13 cellular contexts compared by ENCODE assay signal in the genomic region with DNA sequence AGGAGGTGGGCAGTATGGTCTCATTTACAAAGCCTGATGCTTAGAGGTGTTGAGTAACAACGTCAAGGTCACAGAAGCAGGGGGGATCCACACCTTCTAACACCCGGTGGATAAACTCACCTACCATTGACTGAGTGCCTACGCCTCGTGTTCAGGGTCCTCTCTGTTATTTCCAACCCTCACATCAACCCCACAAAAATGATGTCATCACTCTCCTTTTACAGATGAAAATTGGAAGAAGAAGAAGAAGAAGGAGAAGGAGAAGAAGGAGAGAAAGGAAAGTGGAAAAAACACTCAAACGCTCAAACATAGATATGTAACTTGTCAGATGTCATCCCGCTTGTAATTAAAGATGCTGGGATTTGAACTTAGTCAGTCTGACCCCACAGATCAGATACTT. TPM values are rescaled to one million over a fixed set of nuclear protein-coding genes. Genes with fewer than 3 reads are reported as not detected.
DNase-seq lines count a peak whose midpoint lies in the region; ATAC-seq and TF ChIP-seq lines count a peak whose summit lies in the region.
"Had no signal": no experiment of that assay in that cellular context is flagged by ENCODE, and none has a peak within 500 bp of the region (broad histone marks: within the 10 kb centered on the region; RNA-seq: fewer than 3 reads in every experiment).

No MANE protein-coding gene starts in this region.

- ATAC-seq in Panc1, result no peak
- no peak for ATAC-seq in psoas muscle
- ATAC-seq in activated CD4-positive, CD25-positive, alpha-beta regulatory T cell treated with anti-CD3 and anti-CD28 coated beads, Interleukin-2, amount 50 U/mL, for 24 hours, result no peak
- ATAC-seq in HG02870 (IDR thresholded peaks at IDR 0.05; ENCODE audit: unreplicated experiment), result no peak
- ATAC-seq in GM21515 (IDR thresholded peaks at IDR 0.05; ENCODE audit: unreplicated experiment), result no peak

- H3K9me2 ChIP-seq in GM23248 (ENCODE audit: insufficient read depth), result no peaks in the 10 kb centered on the region

- H3K4me1 ChIP-seq in GM23248 (ENCODE audit: insufficient read depth) (peaks cover 16% of the 10 kb centered on the region), Panc1 (ENCODE audit: control insufficient read depth, insufficient read depth, low read length) (no peaks in the 10 kb centered on the region; the same call in 1 of the 2 replicates), esophagus squamous epithelium (peaks cover 15 to 42% (median 28%) of the 10 kb centered on the region in 3 donors), psoas muscle (peaks cover 13% of the 10 kb centered on the region)

- H3F3A ChIP-seq in GM23248 (ENCODE audit: insufficient read depth), result no peaks in the 10 kb centered on the region

- peaks cover 54% of the 10 kb centered on the region for H3K27me3 ChIP-seq in GM23248 (replicated peaks; ENCODE audit: insufficient read depth)
- H3K27me3 ChIP-seq in Panc1 (ENCODE audit: control insufficient read depth, insufficient read depth, low read length), result no peaks in the 10 kb centered on the region; the same call in none of the 2 replicates
- peaks cover 0 to 43% (median 3%) of the 10 kb centered on the region in 4 donors for H3K27me3 ChIP-seq in esophagus squamous epithelium
- no peaks in the 10 kb centered on the region for H3K27me3 ChIP-seq in psoas muscle (ENCODE audit: insufficient read depth in 3 of 3, low read length in 2 of 3)
- H3K27me3 ChIP-seq: adrenal gland had no signal

- no peak overlapping the region for H3K9ac ChIP-seq in GM23248

- in situ Hi-C loops in GM23248 (cut with MboI), result no loop called here
- in situ Hi-C loops in Panc1 (cut with HindIII; ENCODE audit: low pct_unique_long_range_greater_than_20kb, low sequenced_read_pairs), result no loop called here

- H3K27ac ChIP-seq in GM23248 (no peak overlapping the region), Panc1 (ENCODE audit: low read length) (no peak overlapping the region), esophagus squamous epithelium (peak overlapping the region in 1 of 4 donors; percentile 26), psoas muscle (peak overlapping the region; percentile 96)
- H3K27ac ChIP-seq: adrenal gland, C4-2B, upper lobe of left lung had no signal

- DNase-seq in GM23248 (no peak), Panc1 (ENCODE audit: low read depth, low spot score) (no peak), esophagus squamous epithelium (lab: John Stamatoyannopoulos, UW) (no peak), psoas muscle (no peak)
- no peak for DNase-seq in activated CD8-positive, alpha-beta memory T cell treated with anti-CD3 and anti-CD28 coated beads for 24 hours
- DNase-seq: cortex of kidney had no signal

- no peaks in the 10 kb centered on the region for H3K79me2 ChIP-seq in GM23248 (ENCODE audit: insufficient read depth)

- TF ChIP-seq POLR2A in esophagus squamous epithelium (IDR thresholded peaks at IDR 0.05), result no peak

- TF ChIP-seq CTCF in Panc1 (IDR thresholded peaks at IDR 0.05) (no peak), esophagus squamous epithelium (IDR thresholded peaks at IDR 0.05) (no peak), psoas muscle (IDR thresholded peaks at IDR 0.05) (no peak)

- no peaks in the 10 kb centered on the region for H3K9me3 ChIP-seq in GM23248 (ENCODE audit: low read depth)
- H3K9me3 ChIP-seq in Panc1 (ENCODE audit: control insufficient read depth, insufficient read depth, low read depth, low read length), result no peaks in the 10 kb centered on the region
- H3K9me3 ChIP-seq in esophagus squamous epithelium, result no peaks in the 10 kb centered on the region
- H3K9me3 ChIP-seq in psoas muscle, result no peaks in the 10 kb centered on the region
- H3K9me3 ChIP-seq: adrenal gland, upper lobe of left lung had no signal

- H2AFZ ChIP-seq in GM23248, result peak overlapping the region; percentile 71

- CTCF ChIA-PET in Panc1 (lab: Charles Lee), result no interaction called here

- no peaks in the 10 kb centered on the region for H4K20me1 ChIP-seq in GM23248 (ENCODE audit: insufficient read depth)

- H3K36me3 ChIP-seq in GM23248 (ENCODE audit: low read depth) (no peaks in the 10 kb centered on the region), Panc1 (ENCODE audit: control insufficient read depth, insufficient read depth, low read length) (no peaks in the 10 kb centered on the region), esophagus squamous epithelium (no peaks in the 10 kb centered on the region), psoas muscle (ENCODE audit: insufficient read depth in 1 of 2, low read depth in 1 of 2) (no peaks in the 10 kb centered on the region)
- H3K36me3 ChIP-seq: adrenal gland, upper lobe of left lung had no signal

- H3K4me3 ChIP-seq in GM23248 (no peak overlapping the region), Panc1 (ENCODE audit: low read depth in 2 of 2, low read length in 2 of 2) (peak overlapping the region; percentile 24 to 46), esophagus squamous epithelium (peak overlapping the region in 3 of 4 donors; percentile 35 to 49 (median 43)), psoas muscle (peak overlapping the region; percentile 91)

- POLR2A ChIA-PET in Panc1 (lab: Charles Lee), result no interaction called here

- WGBS in GM23248 (ENCODE audit: low coverage in 1 of 2, low lambda C conversion rate in 2 of 2, missing lambda C conversion rate in 2 of 2), 2 experiments, result 37 to 41% methylated on average over 6 of the region's 6 CpGs
- WGBS in esophagus squamous epithelium, 2 donors, result 63 to 68% methylated on average over 6 of the region's 6 CpGs
- WGBS in psoas muscle, 3 donors, result 64 to 68% (median 68%) methylated on average over 6 of the region's 6 CpGs

- peak overlapping the region; percentile 50 for H3K4me2 ChIP-seq in GM23248 (ENCODE audit: unreplicated experiment)

- no TSS peak for BruUV-seq in Panc1 (replicated peaks; lab: Mats Ljungman, UMichigan)

- intact Hi-C loops in Panc1 (cut with micrococcal nuclease; ENCODE audit: unreplicated experiment) (no loop called here), esophagus squamous epithelium (cut with DNase I) (loop anchor here (10.0 kb wide), 1 partner anchor 306 kb away; a partner anchor contains a TSS), psoas muscle (cut with DNase I) (no loop called here)

RNA-seq across cellular contexts. Expression of a gene that starts 0.7 kb away (rescaled TPM):
- not detected in 2 replicates for total RNA-seq in GM23248 (2014; rRNA removed; shearing (Covaris generic))
- polyA plus RNA-seq in GM23248 (2016; fragmentation: Nextera tagmentation; extraction: Ambion mirVana), result not detected in 2 replicates
- 0.05 TPM for total RNA-seq in Panc1 (2021; ENCODE audit: unreplicated experiment)
- 0.04 TPM for polyA plus RNA-seq in Panc1 (2012; ENCODE audit: insufficient read length)
- total RNA-seq in esophagus squamous epithelium, result 1 to 10 TPM in 1 of 4 donors, under 1 TPM in 3; 0.08 to 1.7 (median 0.50) TPM
- total RNA-seq in psoas muscle, result 10 to 100 TPM; 11.8 to 60.9 (median 17.4) TPM
- polyA plus RNA-seq in psoas muscle, result 1 to 10 TPM; 2.5 to 7.5 (median 3.7) TPM
- total RNA-seq: fibroblast of lung had no signal
- polyA plus RNA-seq: fibroblast of lung had no signal

Comparison
In these comparisons a context has a peak if more than half of its experiments do, and no peak if none do; other contexts are left out.
1. RNA of a gene that starts 0.7 kb away (total RNA-seq): 11.8 to 60.9 TPM in psoas muscle; 0.08 to 1.7 TPM in esophagus squamous epithelium, 0.05 TPM in Panc1 (single experiment) and not detected in GM23248; every median in the first group is over 4 times any median in the second.